9 cellular contexts compared by ENCODE assay signal in genomic region chr7:41955475-41956243, GRCh38.
DNase-seq lines count a peak whose midpoint lies in the region; ATAC-seq and TF ChIP-seq lines count a peak whose summit lies in the region.
"Had no signal": no experiment of that assay in that cellular context is flagged by ENCODE, and none has a peak within 500 bp of the region (broad histone marks: within the 10 kb centered on the region; RNA-seq: fewer than 3 reads in every experiment).

No MANE protein-coding gene starts in this region.

- peak; percentile 92 for ATAC-seq in lower lobe of right lung

- no peak for TF ChIP-seq CTCF in lower lobe of right lung (IDR thresholded peaks at IDR 0.05)
- no peak for TF ChIP-seq CTCF in type B pancreatic cell (conservative IDR thresholded peaks at IDR 0.05)

- peaks cover 29% of the 10 kb centered on the region for H3K4me1 Mint-ChIP-seq in type B pancreatic cell (ENCODE audit: unreplicated experiment)
- H3K4me1 Mint-ChIP-seq in activated CD4-positive, alpha-beta memory T cell treated with anti-CD3 and anti-CD28 coated beads for 36 hours (ENCODE audit: low read depth) = no peaks in the 10 kb centered on the region

- POLR2A ChIA-PET in activated CD4-positive, alpha-beta memory T cell treated with anti-CD3 and anti-CD28 coated beads for 36 hours (lab: Charles Lee) = no interaction called here

- no peaks in the 10 kb centered on the region for H3K36me3 ChIP-seq in lower lobe of right lung
- H3K36me3 ChIP-seq: vagina had no signal

- intact Hi-C loops in lower lobe of right lung (cut with DNase I) = no loop called here
- intact Hi-C loops in activated CD4-positive, alpha-beta memory T cell treated with anti-CD3 and anti-CD28 coated beads for 36 hours (cut with micrococcal nuclease) = no loop called here

- peak overlapping the region; percentile 33 for H3K27ac Mint-ChIP-seq in type B pancreatic cell
- H3K27ac Mint-ChIP-seq in activated CD4-positive, alpha-beta memory T cell treated with anti-CD3 and anti-CD28 coated beads for 36 hours = no peak overlapping the region

- no peak overlapping the region for H3K27ac ChIP-seq in lower lobe of right lung
- H3K27ac ChIP-seq: vagina had no signal

- peaks cover 9% of the 10 kb centered on the region for H3K36me3 Mint-ChIP-seq in type B pancreatic cell
- no peaks in the 10 kb centered on the region for H3K36me3 Mint-ChIP-seq in activated CD4-positive, alpha-beta memory T cell treated with anti-CD3 and anti-CD28 coated beads for 36 hours

- no peaks in the 10 kb centered on the region for H3K9me3 ChIP-seq in lower lobe of right lung
- H3K9me3 ChIP-seq: vagina had no signal

- no peaks in the 10 kb centered on the region for H3K9me3 Mint-ChIP-seq in type B pancreatic cell
- no peaks in the 10 kb centered on the region for H3K9me3 Mint-ChIP-seq in activated CD4-positive, alpha-beta memory T cell treated with anti-CD3 and anti-CD28 coated beads for 36 hours

- peak; percentile 95 for DNase-seq in Ammon's horn (ENCODE audit: low spot score)
- DNase-seq in NCI-H69 (lab: John Stamatoyannopoulos, UW) = peak; percentile 8
- DNase-seq in dermis blood vessel endothelial cell = peak; percentile 97
- DNase-seq in lower lobe of right lung = peak; percentile 84
- no peak for DNase-seq in type B pancreatic cell (ENCODE audit: extremely low spot score, unreplicated experiment)
- DNase-seq in NCI-H2107 treated with DMSO at 0.1 percent for 48 hours (lab: John Stamatoyannopoulos, UW; ENCODE audit: unreplicated experiment) = no peak
- no peak for DNase-seq in stimulated activated naive CD4-positive, alpha-beta T cell (lab: John Stamatoyannopoulos, UW)
- no peak for DNase-seq in activated CD4-positive, alpha-beta memory T cell treated with anti-CD3 and anti-CD28 coated beads for 36 hours

- CTCF ChIA-PET in activated CD4-positive, alpha-beta memory T cell treated with anti-CD3 and anti-CD28 coated beads for 36 hours (lab: Charles Lee) = interaction anchor here (0.9 to 1.2 kb wide), 2 partner anchors 12 to 15 kb away, joined by 3 to 4 read pairs; no protein-coding TSS in a partner anchor

- H3K27me3 ChIP-seq in lower lobe of right lung (ENCODE audit: low read depth) = no peaks in the 10 kb centered on the region
- H3K27me3 ChIP-seq: vagina had no signal

- peak overlapping the region; percentile 15 for H3K4me3 Mint-ChIP-seq in type B pancreatic cell
- no peak overlapping the region for H3K4me3 Mint-ChIP-seq in activated CD4-positive, alpha-beta memory T cell treated with anti-CD3 and anti-CD28 coated beads for 36 hours

- peak overlapping the region; percentile 10 for H3K4me3 ChIP-seq in lower lobe of right lung
- H3K4me3 ChIP-seq: vagina had no signal

- H3K4me1 ChIP-seq in lower lobe of right lung = peaks cover 23% of the 10 kb centered on the region

- no peaks in the 10 kb centered on the region for H3K27me3 Mint-ChIP-seq in type B pancreatic cell
- H3K27me3 Mint-ChIP-seq in activated CD4-positive, alpha-beta memory T cell treated with anti-CD3 and anti-CD28 coated beads for 36 hours = peaks cover 30% of the 10 kb centered on the region

Comparison
In these comparisons a context has a peak if more than half of its experiments do, and no peak if none do; other contexts are left out.
1. DNase-seq: peak in Ammon's horn (single experiment), NCI-H69 (single experiment), dermis blood vessel endothelial cell (single experiment) and lower lobe of right lung (single experiment); none in type B pancreatic cell (single experiment), NCI-H2107 treated with DMSO at 0.1 percent for 48 hours (single experiment), stimulated activated naive CD4-positive, alpha-beta T cell (0 of 6) and activated CD4-positive, alpha-beta memory T cell treated with anti-CD3 and anti-CD28 coated beads for 36 hours (single experiment).